ENCODE assay signal across 8 cellular contexts in the genomic region with DNA sequence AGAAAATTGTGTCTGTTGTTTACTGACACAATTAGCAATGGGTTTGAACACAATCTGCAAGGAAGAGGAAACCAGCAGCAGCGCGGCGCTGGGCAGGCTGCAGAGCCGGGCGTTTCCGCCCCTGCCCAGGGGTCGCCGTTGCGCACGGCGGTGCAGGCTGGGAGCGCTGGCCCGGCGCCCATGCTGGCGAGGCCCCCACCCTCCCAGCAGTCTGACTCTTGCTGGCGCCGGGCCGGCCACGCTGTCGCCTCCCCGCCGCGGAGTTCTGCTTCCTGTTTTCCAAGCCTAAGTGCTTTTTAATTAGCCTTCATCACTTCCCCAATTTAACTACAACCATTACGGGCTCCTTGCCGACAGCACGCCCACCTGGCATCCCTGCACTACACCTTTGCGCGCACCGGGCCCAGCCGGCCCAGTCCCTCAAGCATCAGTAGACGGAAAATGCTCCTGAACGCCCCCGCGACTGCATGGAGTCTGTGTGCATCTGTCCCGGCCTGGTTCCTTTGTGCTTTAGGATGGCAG.
DNase-seq lines count a peak whose midpoint lies in the region; TF ChIP-seq lines count a peak whose summit lies in the region.

No MANE protein-coding gene starts in this region.

- no peaks in the 10 kb centered on the region for H3K4me1 ChIP-seq in PC-9 (replicated peaks; ENCODE audit: insufficient read depth)
- H3K4me1 ChIP-seq in smooth muscle cell (ENCODE audit: low read depth): peaks cover 6% of the 10 kb centered on the region

- H4K20me1 ChIP-seq in PC-9 (ENCODE audit: insufficient read depth) (no peaks in the 10 kb centered on the region), smooth muscle cell (ENCODE audit: low read depth) (no peaks in the 10 kb centered on the region)

- H3K79me2 ChIP-seq in PC-9 (ENCODE audit: low read depth): no peaks in the 10 kb centered on the region
- no peaks in the 10 kb centered on the region for H3K79me2 ChIP-seq in smooth muscle cell (ENCODE audit: low read depth)

- POLR2A ChIA-PET in PC-9 (lab: Charles Lee; ENCODE audit: unreplicated experiment): no interaction called here

- H3K9me2 ChIP-seq in PC-9 (ENCODE audit: insufficient read depth): no peaks in the 10 kb centered on the region

- H3F3A ChIP-seq in PC-9 (ENCODE audit: insufficient read depth, low read depth) (no peaks in the 10 kb centered on the region), smooth muscle cell (ENCODE audit: low read depth) (peaks cover 9% of the 10 kb centered on the region)

- CTCF ChIA-PET in PC-9 (lab: Charles Lee): no interaction called here

- H3K36me3 ChIP-seq in PC-9 (ENCODE audit: low read depth) (no peaks in the 10 kb centered on the region), smooth muscle cell (ENCODE audit: low read depth) (no peaks in the 10 kb centered on the region)

- intact Hi-C loops in PC-9 (cut with micrococcal nuclease; ENCODE audit: unreplicated experiment): no loop called here

- TF ChIP-seq CTCF in PC-9 (conservative IDR thresholded peaks at IDR 0.05) (no peak), smooth muscle cell (IDR thresholded peaks at IDR 0.05; ENCODE audit: borderline replicate concordance, insufficient read depth, poor library complexity, severe bottlenecking) (no peak)

- H3K4me2 ChIP-seq in PC-9 (peak overlapping the region; percentile 34; the same call in 1 of the 2 replicates), smooth muscle cell (peak overlapping the region; percentile 86)

- H2AFZ ChIP-seq in PC-9: no peak overlapping the region
- peak overlapping the region; percentile 80 for H2AFZ ChIP-seq in smooth muscle cell (ENCODE audit: low read depth)

- no peaks in the 10 kb centered on the region for H3K9me3 ChIP-seq in PC-9 (ENCODE audit: insufficient read depth, low read depth)
- no peaks in the 10 kb centered on the region for H3K9me3 ChIP-seq in smooth muscle cell (replicated peaks; ENCODE audit: low read depth)

- H3K4me3 ChIP-seq in PC-9 (peak overlapping the region; percentile 5; the same call in 1 of the 2 replicates), smooth muscle cell (peak overlapping the region; percentile 55)

- BruUV-seq in PC-9 (replicated peaks; lab: Mats Ljungman, UMichigan): no TSS peak

- peak; percentile 6 for DNase-seq in activated gamma-delta T cell (lab: John Stamatoyannopoulos, UW)
- no peak for DNase-seq in activated gamma-delta T cell treated with Interleukin-2 at 50 U/mL for 16 hours
- peak; percentile 42 for DNase-seq in HuH-7.5 (ENCODE audit: low spot score)
- no peak for DNase-seq in PC-9
- DNase-seq in smooth muscle cell (lab: John Stamatoyannopoulos, UW; ENCODE audit: unreplicated experiment): peak; percentile 4
- no peak for DNase-seq in SW 1271 (lab: John Stamatoyannopoulos, UW)

- H3K27ac ChIP-seq in PC-9: no peak overlapping the region
- H3K27ac ChIP-seq in cingulate gyrus (ENCODE audit: low read depth, low read length): peak overlapping the region; percentile 29
- H3K27ac ChIP-seq in layer of hippocampus (ENCODE audit: low read depth, low read length): peak overlapping the region; percentile 40
- peak overlapping the region; percentile 7 for H3K27ac ChIP-seq in smooth muscle cell (ENCODE audit: low read depth)

- H3K9ac ChIP-seq in smooth muscle cell (ENCODE audit: low read depth): no peak overlapping the region

- 3% methylated on average over 32 of the region's 35 CpGs for WGBS in smooth muscle cell (ENCODE audit: low lambda C conversion rate)

- H3K27me3 ChIP-seq in PC-9 (ENCODE audit: insufficient read depth, low read depth) (no peaks in the 10 kb centered on the region), layer of hippocampus (ENCODE audit: control insufficient read depth, insufficient read depth, low read length) (no peaks in the 10 kb centered on the region), smooth muscle cell (ENCODE audit: low read depth) (no peaks in the 10 kb centered on the region)

Comparison
In these comparisons a context has a peak if more than half of its experiments do, and no peak if none do; other contexts are left out.
1. DNase-seq: peak in activated gamma-delta T cell (single experiment), HuH-7.5 (single experiment) and smooth muscle cell (single experiment); none in activated gamma-delta T cell treated with Interleukin-2 at 50 U/mL for 16 hours (single experiment), PC-9 (0 of 2) and SW 1271 (0 of 2).